15 cellular contexts compared by ENCODE assay signal in genomic region chr11:126584028-126584427, GRCh38.
DNase-seq lines count a peak whose midpoint lies in the region; ATAC-seq and TF ChIP-seq lines count a peak whose summit lies in the region.
"Had no signal": no experiment of that assay in that cellular context is flagged by ENCODE, and none has a peak within 500 bp of the region (broad histone marks: within the 10 kb centered on the region; RNA-seq: fewer than 3 reads in every experiment).

No MANE protein-coding gene starts in this region.

- H3K27ac ChIP-seq in spleen = no peak overlapping the region

- H3K27me3 Mint-ChIP-seq in brain (peaks cover 2% of the 10 kb centered on the region), nephron progenitor cell (ENCODE audit: low read depth, poor library complexity) (peaks cover 11% of the 10 kb centered on the region)

- H3K4me1 ChIP-seq in spleen = peaks cover 0 to 7% (median 0%) of the 10 kb centered on the region in 6 donors

- no peak for TF ChIP-seq POLR2A in spleen (IDR thresholded peaks at IDR 0.05)

- H3K36me3 Mint-ChIP-seq in brain (no peaks in the 10 kb centered on the region), nephron progenitor cell (ENCODE audit: low read depth) (no peaks in the 10 kb centered on the region)
- H3K36me3 Mint-ChIP-seq: CD4-positive, alpha-beta memory T cell had no signal

- H3K9me3 Mint-ChIP-seq in brain (peaks cover 0 to 3% (median 0%) of the 10 kb centered on the region in 5 experiments), nephron progenitor cell (no peaks in the 10 kb centered on the region)
- H3K9me3 Mint-ChIP-seq: CD4-positive, alpha-beta memory T cell had no signal

- 87 to 95% (median 92%) methylated on average over 12 of the region's 12 CpGs for WGBS in spleen, 5 donors

- intact Hi-C loops in spleen (cut with DNase I; ENCODE audit: low total_unique reads) = no loop called here

- DNase-seq in nephron progenitor cell (no peak), spleen (peak; percentile 34), kidney tubule cell (ENCODE audit: low spot score) (no peak), anterior cingulate cortex (lab: John Stamatoyannopoulos, UW) (no peak)
- DNase-seq: C1 segment of cervical spinal cord; Calu3; CD4-positive, alpha-beta memory T cell; COR-L47; DMS53; DMS79 treated with DMSO at 0.1 percent for 48 hours; GOT3; H7; HCEC 1CT had no signal

- H3K4me3 ChIP-seq in spleen = no peak overlapping the region

- H3K4me1 Mint-ChIP-seq in brain = peaks cover 38% of the 10 kb centered on the region
- H3K4me1 Mint-ChIP-seq in nephron progenitor cell = peaks cover 52% of the 10 kb centered on the region

- no peaks in the 10 kb centered on the region for H3K9me3 ChIP-seq in spleen

- no peak for TF ChIP-seq CTCF in brain (conservative IDR thresholded peaks at IDR 0.05)
- no peak for TF ChIP-seq CTCF in nephron progenitor cell (IDR thresholded peaks at IDR 0.05)
- no peak for TF ChIP-seq CTCF in spleen (IDR thresholded peaks at IDR 0.05 in 8 of 11, conservative IDR thresholded peaks at IDR 0.05 in 3 of 11)

- H3K27me3 ChIP-seq in spleen (replicated peaks in 1 of 7) = peaks cover 0 to 14% (median 0%) of the 10 kb centered on the region in 7 donors

- no peak overlapping the region for H3K4me3 Mint-ChIP-seq in brain
- no peak overlapping the region for H3K4me3 Mint-ChIP-seq in nephron progenitor cell
- H3K4me3 Mint-ChIP-seq: CD4-positive, alpha-beta memory T cell had no signal

- H3K36me3 ChIP-seq in spleen = no peaks in the 10 kb centered on the region

- ATAC-seq in HG03175 (IDR thresholded peaks at IDR 0.05; ENCODE audit: unreplicated experiment) = no peak

- H3K27ac Mint-ChIP-seq in brain = peak overlapping the region in 4 of 5 experiments; percentile 42 to 90 (median 78)
- H3K27ac Mint-ChIP-seq in nephron progenitor cell = peak overlapping the region; percentile 83
- H3K27ac Mint-ChIP-seq: CD4-positive, alpha-beta memory T cell had no signal
